In genomic region chr16:85616608-85617311, GRCh38 we compare ENCODE assay signal across 1 cellular context.
A peak's percentile ranks its signal among the peaks of the same experiment; 100 is the strongest.
TF ChIP-seq lines count a peak whose summit lies in the region.

No MANE protein-coding gene starts in this region.

TF ChIP-seq in HEK293, 187 proteins besides CTCF, POLR2A, EP300 and RAD21 (continued from another document):
- TF ChIP-seq BCL6B (tag by site-specific recombination; IDR thresholded peaks at IDR 0.05), result no peak
- no peak for TF ChIP-seq ZSCAN16 (tag by site-specific recombination; IDR thresholded peaks at IDR 0.05)
- TF ChIP-seq ZNF214 (tag by site-specific recombination; IDR thresholded peaks at IDR 0.05; ENCODE audit: borderline replicate concordance), result no peak
- peak; percentile 82 for TF ChIP-seq ZNF341 (tag by site-specific recombination; IDR thresholded peaks at IDR 0.05; ENCODE audit: low read depth)
- no peak for TF ChIP-seq ZNF132 (tag by site-specific recombination; IDR thresholded peaks at IDR 0.05; ENCODE audit: borderline replicate concordance)
- no peak for TF ChIP-seq ZNF19 (tag by site-specific recombination; IDR thresholded peaks at IDR 0.05; ENCODE audit: low read depth)
- no peak for TF ChIP-seq ZFP69B (tag by site-specific recombination; IDR thresholded peaks at IDR 0.05)
- TF ChIP-seq ATF2 (tag by site-specific recombination; IDR thresholded peaks at IDR 0.05; ENCODE audit: low read depth), result no peak
- TF ChIP-seq ZNF580 (tag by site-specific recombination; IDR thresholded peaks at IDR 0.05), result no peak
- peak; percentile 40; the same call in 1 of the 2 replicates for TF ChIP-seq KLF17 (tag by site-specific recombination; IDR thresholded peaks at IDR 0.05)
- TF ChIP-seq BCL11A (tag by site-specific recombination; IDR thresholded peaks at IDR 0.05; ENCODE audit: low read depth), result no peak
- no peak for TF ChIP-seq ZNF514 (tag by site-specific recombination; IDR thresholded peaks at IDR 0.05)
- TF ChIP-seq ZFHX2 (tag by site-specific recombination; conservative IDR thresholded peaks at IDR 0.05), result 0 out of 2 replicates have a peak, but pooled peaks have one; percentile 35
- peak; percentile 72 for TF ChIP-seq SP7 (tag by site-specific recombination; IDR thresholded peaks at IDR 0.05)
- no peak for TF ChIP-seq ZFP37 (tag by site-specific recombination; IDR thresholded peaks at IDR 0.05)
- no peak for TF ChIP-seq ZNF433 (tag by site-specific recombination; IDR thresholded peaks at IDR 0.05; ENCODE audit: low read depth)
- no peak for TF ChIP-seq ZNF404 (tag by site-specific recombination; IDR thresholded peaks at IDR 0.05)
- TF ChIP-seq PRDM6 (tag by site-specific recombination; IDR thresholded peaks at IDR 0.05), result no peak
- no peak for TF ChIP-seq ZNF561 (tag by site-specific recombination; IDR thresholded peaks at IDR 0.05; ENCODE audit: borderline replicate concordance)
- no peak for TF ChIP-seq ZNF629 (tag by site-specific recombination; IDR thresholded peaks at IDR 0.05)
- no peak for TF ChIP-seq ZNF585B (tag by site-specific recombination; IDR thresholded peaks at IDR 0.05)
- no peak for TF ChIP-seq GLI4 (tag by site-specific recombination; IDR thresholded peaks at IDR 0.05)
- TF ChIP-seq GLIS1 (tag by site-specific recombination; IDR thresholded peaks at IDR 0.05), result peak; percentile 82
- TF ChIP-seq KLF1 (tag by site-specific recombination; IDR thresholded peaks at IDR 0.05), result peak; percentile 35; the same call in 1 of the 2 replicates
- 0 out of 2 replicates have a peak, but pooled peaks have one; percentile 11 for TF ChIP-seq OSR2 (tag by site-specific recombination; IDR thresholded peaks at IDR 0.05)
